In genomic region chr10:33863347-33863746, GRCh38 we compare ENCODE assay signal across 35 cellular contexts.
"Had no signal": no experiment of that assay in that cellular context is flagged by ENCODE, and none has a peak within 500 bp of the region (broad histone marks: within the 10 kb centered on the region; RNA-seq: fewer than 3 reads in every experiment).

No MANE protein-coding gene starts in this region.

- H3K9me3 Mint-ChIP-seq: activated CD4-positive, alpha-beta memory T cell treated with anti-CD3 and anti-CD28 coated beads for 36 hours; activated CD4-positive, alpha-beta T cell treated with anti-CD3 and anti-CD28 coated beads, Interleukin-2, amount 10 ng/mL, durations not matched to agents 24 days and 14 days; activated CD8-positive, alpha-beta T cell treated with anti-CD3 and anti-CD28 coated beads for 36 hours; activated naive CD4-positive, alpha-beta T cell treated with anti-CD3 and anti-CD28 coated beads, Interleukin-2, amount 10 ng/mL, durations not matched to agents 7 days and 5 days; activated naive CD4-positive, alpha-beta T cell treated with anti-CD3 and anti-CD28 coated beads, Interleukin-2, amount 50 U/mL, for 24 hours; activated naive CD8-positive, alpha-beta T cell treated with anti-CD3 and anti-CD28 coated beads, Interleukin-2, amount 10 ng/mL, durations not matched to agents 7 days and 5 days; activated naive CD8-positive, alpha-beta T cell treated with anti-CD3 and anti-CD28 coated beads, Interleukin-2, amount 50 U/mL, for 24 hours; activated T-cell treated with anti-CD3 and anti-CD28 coated beads, Interleukin-2, amount 50 U/mL, for 4 hours; activated T-cell treated with anti-CD3 and anti-CD28 coated beads, Interleukin-2, amount 50 U/mL, for 72 hours; activated T-helper 1 cell treated with anti-CD3 and anti-CD28 coated beads, Interleukin-12 subunit alpha, Interleukin-12 subunit beta, Interleukin-2, Interleukin-4 antibody, amounts not matched to agents 30 ng/mL and 10 ng/mL and 1 ng/mL, durations not matched to agents 14 hours and 24 hours and 36 hours; activated T-helper 17 cell treated with anti-CD3 and anti-CD28 coated beads, Interleukin-2, amount 50 U/mL, for 72 hours; T-helper 1 cell treated with Interleukin-12 subunit alpha and Interleukin-12 subunit beta and Interleukin-4 antibody, amounts not matched to agents 30 μg/mL and 1 μg/mL, for 36 hours; T-helper 2 cell treated with Interferon-gamma antibody and Interleukin-4, amounts not matched to agents 5 μg/mL and 100 μg/mL, for 36 hours had no signal

- H3K9me3 ChIP-seq: ascending aorta had no signal

- H3K27me3 ChIP-seq: ascending aorta had no signal

- DNase-seq: activated B cell treated with CpG ODN at 0.5 μM for 24 hours; activated CD4-positive, alpha-beta memory T cell treated with anti-CD3 and anti-CD28 coated beads for 36 hours; activated CD4-positive, alpha-beta T cell treated with anti-CD3 and anti-CD28 coated beads for 4 hours; activated CD4-positive, alpha-beta T cell treated with anti-CD3 and anti-CD28 coated beads, Interleukin-2, amount 10 ng/mL, durations not matched to agents 24 days and 14 days; activated CD4-positive, alpha-beta T cell treated with anti-CD3 and anti-CD28 coated beads, Interleukin-2, amount 50 U/mL, for 1 hour; activated CD4-positive, alpha-beta T cell treated with anti-CD3 and anti-CD28 coated beads, Interleukin-2, amount 50 U/mL, for 4 hours; activated CD4-positive, CD25-positive, alpha-beta regulatory T cell treated with anti-CD3 and anti-CD28 coated beads, Interleukin-2, amount 50 U/mL, for 72 hours; activated CD8-positive, alpha-beta memory T cell treated with anti-CD3 and anti-CD28 coated beads, Interleukin-2, amount 50 U/mL, for 4 hours; activated CD8-positive, alpha-beta T cell treated with anti-CD3 and anti-CD28 coated beads for 36 hours; activated effector memory CD4-positive, alpha-beta T cell treated with anti-CD3 and anti-CD28 coated beads, Interleukin-2, amount 50 U/mL, for 16 hours; activated gamma-delta T cell treated with Interleukin-2 at 50 U/mL for 16 hours; activated naive CD4-positive, alpha-beta T cell; activated naive CD4-positive, alpha-beta T cell treated with anti-CD3 and anti-CD28 coated beads, Interleukin-2, amount 10 ng/mL, durations not matched to agents 7 days and 5 days; activated naive CD8-positive, alpha-beta T cell treated with anti-CD3 and anti-CD28 coated beads, Interleukin-2, amount 10 ng/mL, durations not matched to agents 7 days and 5 days; activated naive CD8-positive, alpha-beta T cell treated with anti-CD3 and anti-CD28 coated beads, Interleukin-2, amount 50 U/mL, for 24 hours; activated T-cell treated with anti-CD3 and anti-CD28 coated beads for 4 hours; activated T-cell treated with anti-CD3 and anti-CD28 coated beads, Interleukin-2, amount 50 U/mL, for 1 hour; activated T-cell treated with anti-CD3 and anti-CD28 coated beads, Interleukin-2, amount 50 U/mL, for 4 hours; activated T-cell treated with anti-CD3 and anti-CD28 coated beads, Interleukin-2, amount 50 U/mL, for 72 hours; amygdala; anterior cingulate cortex; central memory CD4-positive, alpha-beta T cell; T-helper 1 cell; T-helper 2 cell; T-helper 9 cell had no signal

- H3K27ac ChIP-seq: ascending aorta, VCaP had no signal

- H3K4me3 Mint-ChIP-seq: activated B cell treated with CpG ODN at 0.5 μM for 24 hours; activated CD4-positive, alpha-beta memory T cell treated with anti-CD3 and anti-CD28 coated beads for 36 hours; activated CD4-positive, alpha-beta T cell treated with anti-CD3 and anti-CD28 coated beads, Interleukin-2, amount 10 ng/mL, durations not matched to agents 24 days and 14 days; activated CD8-positive, alpha-beta T cell treated with anti-CD3 and anti-CD28 coated beads for 36 hours; activated naive CD4-positive, alpha-beta T cell treated with anti-CD3 and anti-CD28 coated beads, Interleukin-2, amount 10 ng/mL, durations not matched to agents 7 days and 5 days; activated naive CD4-positive, alpha-beta T cell treated with anti-CD3 and anti-CD28 coated beads, Interleukin-2, amount 50 U/mL, for 24 hours; activated naive CD8-positive, alpha-beta T cell; activated naive CD8-positive, alpha-beta T cell treated with anti-CD3 and anti-CD28 coated beads, Interleukin-2, amount 10 ng/mL, durations not matched to agents 7 days and 5 days; activated naive CD8-positive, alpha-beta T cell treated with anti-CD3 and anti-CD28 coated beads, Interleukin-2, amount 50 U/mL, for 24 hours; activated T-cell treated with anti-CD3 and anti-CD28 coated beads, Interleukin-2, amount 50 U/mL, for 4 hours; activated T-cell treated with anti-CD3 and anti-CD28 coated beads, Interleukin-2, amount 50 U/mL, for 72 hours; activated T-helper 1 cell treated with anti-CD3 and anti-CD28 coated beads, Interleukin-12 subunit alpha, Interleukin-12 subunit beta, Interleukin-2, Interleukin-4 antibody, amounts not matched to agents 30 ng/mL and 10 ng/mL and 1 ng/mL, durations not matched to agents 14 hours and 24 hours and 36 hours; activated T-helper 17 cell treated with anti-CD3 and anti-CD28 coated beads, Interleukin-2, amount 50 U/mL, for 72 hours; brain; T-helper 1 cell treated with Interleukin-12 subunit alpha and Interleukin-12 subunit beta and Interleukin-4 antibody, amounts not matched to agents 30 μg/mL and 1 μg/mL, for 36 hours; T-helper 2 cell treated with Interferon-gamma antibody and Interleukin-4, amounts not matched to agents 5 μg/mL and 100 μg/mL, for 36 hours had no signal

- H3K4me3 ChIP-seq: ascending aorta had no signal

- H3K4me1 Mint-ChIP-seq: activated B cell treated with CpG ODN at 0.5 μM for 24 hours; activated CD4-positive, alpha-beta T cell treated with anti-CD3 and anti-CD28 coated beads, Interleukin-2, amount 10 ng/mL, durations not matched to agents 24 days and 14 days; activated naive CD4-positive, alpha-beta T cell treated with anti-CD3 and anti-CD28 coated beads, Interleukin-2, amount 10 ng/mL, durations not matched to agents 7 days and 5 days; activated naive CD4-positive, alpha-beta T cell treated with anti-CD3 and anti-CD28 coated beads, Interleukin-2, amount 50 U/mL, for 24 hours; activated naive CD8-positive, alpha-beta T cell treated with anti-CD3 and anti-CD28 coated beads, Interleukin-2, amount 10 ng/mL, durations not matched to agents 7 days and 5 days; activated naive CD8-positive, alpha-beta T cell treated with anti-CD3 and anti-CD28 coated beads, Interleukin-2, amount 50 U/mL, for 24 hours; activated T-helper 17 cell treated with anti-CD3 and anti-CD28 coated beads, Interleukin-2, amount 50 U/mL, for 72 hours had no signal

- H3K27ac Mint-ChIP-seq: activated B cell treated with CpG ODN at 0.5 μM for 24 hours; activated CD4-positive, alpha-beta memory T cell treated with anti-CD3 and anti-CD28 coated beads for 36 hours; activated CD4-positive, alpha-beta T cell treated with anti-CD3 and anti-CD28 coated beads, Interleukin-2, amount 10 ng/mL, durations not matched to agents 24 days and 14 days; activated CD8-positive, alpha-beta T cell treated with anti-CD3 and anti-CD28 coated beads for 36 hours; activated naive CD4-positive, alpha-beta T cell treated with anti-CD3 and anti-CD28 coated beads, Interleukin-2, amount 10 ng/mL, durations not matched to agents 7 days and 5 days; activated naive CD4-positive, alpha-beta T cell treated with anti-CD3 and anti-CD28 coated beads, Interleukin-2, amount 50 U/mL, for 24 hours; activated naive CD8-positive, alpha-beta T cell; activated naive CD8-positive, alpha-beta T cell treated with anti-CD3 and anti-CD28 coated beads, Interleukin-2, amount 10 ng/mL, durations not matched to agents 7 days and 5 days; activated naive CD8-positive, alpha-beta T cell treated with anti-CD3 and anti-CD28 coated beads, Interleukin-2, amount 50 U/mL, for 24 hours; activated T-cell treated with anti-CD3 and anti-CD28 coated beads, Interleukin-2, amount 50 U/mL, for 72 hours; activated T-helper 1 cell treated with anti-CD3 and anti-CD28 coated beads, Interleukin-12 subunit alpha, Interleukin-12 subunit beta, Interleukin-2, Interleukin-4 antibody, amounts not matched to agents 30 ng/mL and 10 ng/mL and 1 ng/mL, durations not matched to agents 14 hours and 24 hours and 36 hours; activated T-helper 17 cell treated with anti-CD3 and anti-CD28 coated beads, Interleukin-2, amount 50 U/mL, for 72 hours; T-helper 1 cell treated with Interleukin-12 subunit alpha and Interleukin-12 subunit beta and Interleukin-4 antibody, amounts not matched to agents 30 μg/mL and 1 μg/mL, for 36 hours; T-helper 2 cell treated with Interferon-gamma antibody and Interleukin-4, amounts not matched to agents 5 μg/mL and 100 μg/mL, for 36 hours had no signal

- H3K36me3 ChIP-seq: ascending aorta had no signal

- ATAC-seq: activated CD8-positive, alpha-beta T cell treated with anti-CD3 and anti-CD28 coated beads for 36 hours; activated naive CD8-positive, alpha-beta T cell treated with anti-CD3 and anti-CD28 coated beads, Interleukin-2, amount 50 U/mL, for 24 hours; activated T-cell treated with anti-CD3 and anti-CD28 coated beads, Interleukin-2, amount 50 U/mL, for 4 hours; activated T-cell treated with anti-CD3 and anti-CD28 coated beads, Interleukin-2, amount 50 U/mL, for 72 hours; activated T-helper 17 cell treated with anti-CD3 and anti-CD28 coated beads, Interleukin-2, amount 50 U/mL, for 72 hours had no signal

- H3K27me3 Mint-ChIP-seq: activated B cell treated with CpG ODN at 0.5 μM for 24 hours; activated CD8-positive, alpha-beta T cell treated with anti-CD3 and anti-CD28 coated beads for 36 hours; activated naive CD4-positive, alpha-beta T cell treated with anti-CD3 and anti-CD28 coated beads, Interleukin-2, amount 10 ng/mL, durations not matched to agents 7 days and 5 days; brain had no signal

- H3K36me3 Mint-ChIP-seq: activated CD4-positive, alpha-beta memory T cell treated with anti-CD3 and anti-CD28 coated beads for 36 hours; activated naive CD4-positive, alpha-beta T cell treated with anti-CD3 and anti-CD28 coated beads, Interleukin-2, amount 10 ng/mL, durations not matched to agents 7 days and 5 days; activated naive CD4-positive, alpha-beta T cell treated with anti-CD3 and anti-CD28 coated beads, Interleukin-2, amount 50 U/mL, for 24 hours; activated naive CD8-positive, alpha-beta T cell; activated naive CD8-positive, alpha-beta T cell treated with anti-CD3 and anti-CD28 coated beads, Interleukin-2, amount 10 ng/mL, durations not matched to agents 7 days and 5 days; brain had no signal

- FAIRE-seq: TTC549 had no signal
